Comparison of ENCODE assay signal across 19 cellular contexts in the genomic region with DNA sequence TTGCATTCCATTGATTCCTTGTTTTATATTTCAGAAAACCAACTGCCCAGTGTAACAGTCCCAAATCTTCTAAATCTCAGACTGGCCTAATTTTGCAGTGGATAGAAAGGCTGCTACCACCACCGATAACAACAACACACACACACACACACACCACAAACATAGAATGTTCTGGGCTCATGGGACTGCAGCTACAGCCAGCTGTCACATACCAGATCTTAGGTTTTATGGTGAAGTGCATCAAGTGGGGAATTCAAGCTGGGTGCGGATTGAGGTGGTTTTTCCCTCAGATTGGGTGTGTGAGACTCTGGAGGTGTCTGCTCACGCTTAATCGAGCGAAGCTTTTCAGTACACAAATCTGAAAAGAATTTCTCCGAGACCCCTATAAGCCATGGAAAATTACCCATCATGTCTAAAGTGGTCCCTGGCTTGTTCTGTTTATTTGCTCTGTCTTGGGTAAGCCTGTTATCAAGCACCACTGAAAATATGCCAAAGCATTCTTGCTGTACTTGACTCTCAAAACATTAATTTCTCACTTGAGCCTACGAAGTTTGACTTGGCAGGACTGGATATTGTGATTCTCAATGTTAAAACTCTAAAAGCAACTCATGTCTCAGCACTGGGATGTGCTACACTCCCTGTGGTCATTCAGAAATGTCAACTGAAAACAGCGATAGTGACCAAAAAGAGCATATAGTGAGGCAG.
DNase-seq lines count a peak whose midpoint lies in the region; ATAC-seq and TF ChIP-seq lines count a peak whose summit lies in the region.
"Had no signal": no experiment of that assay in that cellular context is flagged by ENCODE, and none has a peak within 500 bp of the region (broad histone marks: within the 10 kb centered on the region; RNA-seq: fewer than 3 reads in every experiment).

No MANE protein-coding gene starts in this region.

- no peaks in the 10 kb centered on the region for H3K79me1 ChIP-seq in neuronal stem cell (ENCODE audit: low read depth, low read length)

- no peak overlapping the region for H3K23ac ChIP-seq in neuronal stem cell (ENCODE audit: low read depth, low read length, poor library complexity)

- H3K27ac ChIP-seq in gastroesophageal sphincter (peak overlapping the region in 3 of 4 donors; percentile 4 to 61 (median 27)), neuronal stem cell (replicated peaks; ENCODE audit: low read length) (no peak overlapping the region), uterus (peak overlapping the region; percentile 83 to 95)
- H3K27ac ChIP-seq: C4-2B, KMS-11 had no signal

- no peak overlapping the region for H2BK12ac ChIP-seq in neuronal stem cell (ENCODE audit: low read length)

- CTCF ChIA-PET in GM10248 (lab: Yijun Ruan, JAX), result interaction anchor here (1.4 kb wide), 1 partner anchor 11 kb away, joined by 8 read pairs; no protein-coding TSS in a partner anchor

- no peak for TF ChIP-seq EP300 in gastroesophageal sphincter (IDR thresholded peaks at IDR 0.05)

- peak overlapping the region; percentile 59 for H2AFZ ChIP-seq in neuronal stem cell (ENCODE audit: low read length)

- no peak for TF ChIP-seq POLR2A in gastroesophageal sphincter (IDR thresholded peaks at IDR 0.05)
- no peak for TF ChIP-seq POLR2A in uterus (IDR thresholded peaks at IDR 0.05)

- POLR2A ChIA-PET in GM10248 (lab: Yijun Ruan, JAX), result no interaction called here

- H3K4me3 ChIP-seq in gastroesophageal sphincter, result no peak overlapping the region
- no peak overlapping the region for H3K4me3 ChIP-seq in neuronal stem cell (ENCODE audit: low read length in 2 of 2)
- no peak overlapping the region for H3K4me3 ChIP-seq in uterus
- H3K4me3 ChIP-seq: heart right ventricle had no signal

- H2BK5ac ChIP-seq in neuronal stem cell (ENCODE audit: low read length), result no peak overlapping the region

- H4K8ac ChIP-seq in neuronal stem cell (ENCODE audit: low read depth, low read length), result no peak overlapping the region

- no peak overlapping the region for H2BK120ac ChIP-seq in neuronal stem cell (ENCODE audit: low read depth, low read length)

- H3K27me3 ChIP-seq in gastroesophageal sphincter, result no peaks in the 10 kb centered on the region
- H3K27me3 ChIP-seq in neuronal stem cell (ENCODE audit: control insufficient read depth in 3 of 3, insufficient read depth in 3 of 3, low read depth in 1 of 3, low read length in 3 of 3), result no peaks in the 10 kb centered on the region
- no peaks in the 10 kb centered on the region for H3K27me3 ChIP-seq in uterus
- H3K27me3 ChIP-seq: heart right ventricle had no signal

- no peak overlapping the region for H3K4me2 ChIP-seq in neuronal stem cell (ENCODE audit: insufficient read depth, low read length, poor library complexity, severe bottlenecking)
- H3K4me2 ChIP-seq: KMS-11 had no signal

- ATAC-seq in gastroesophageal sphincter, result no peak
- ATAC-seq in HG03135 (IDR thresholded peaks at IDR 0.05; ENCODE audit: unreplicated experiment), result no peak
- ATAC-seq: stimulated activated naive CD8-positive, alpha-beta T cell treated with anti-CD3 and anti-CD28 coated beads, Interleukin-15, amount 100 ng/mL, for 72 hours had no signal

- peak; percentile 6 for DNase-seq in NCI-H2171 treated with DMSO at 0.1 percent for 48 hours (lab: John Stamatoyannopoulos, UW)
- no peak for DNase-seq in NCI-H2171 (lab: John Stamatoyannopoulos, UW)
- no peak for DNase-seq in neuronal stem cell (ENCODE audit: low spot score)
- no peak for DNase-seq in uterus
- no peak for DNase-seq in NCI-H510A (lab: John Stamatoyannopoulos, UW)
- no peak for DNase-seq in GM10248 (ENCODE audit: extremely low spot score)
- DNase-seq: 8988T; activated naive CD8-positive, alpha-beta T cell treated with anti-CD3 and anti-CD28 coated beads for 36 hours; activated T-cell treated with anti-CD3 and anti-CD28 coated beads, Interleukin-2, amount 50 U/mL, for 24 hours; cerebellar nuclear complex; DMS153; heart right ventricle; kidney; NCI-H446 treated with DMSO at 0.1 percent for 48 hours; stimulated activated naive CD8-positive, alpha-beta T cell treated with anti-CD3 and anti-CD28 coated beads, Interleukin-15, amount 100 ng/mL, for 72 hours had no signal

- H3K4ac ChIP-seq in neuronal stem cell (ENCODE audit: low read length), result no peak overlapping the region

- no peak overlapping the region for H2BK15ac ChIP-seq in neuronal stem cell (ENCODE audit: low read length)

- WGBS in gastroesophageal sphincter (ENCODE audit: low coverage in 1 of 2), 2 donors, result 70 to 78% methylated on average over 7 of the region's 8 CpGs
- WGBS in neuronal stem cell (ENCODE audit: extremely low coverage in 2 of 2, insufficient read length in 2 of 2, insufficient replicate concordance in 1 of 2), 2 donors, result no CpG with 5 or more reads among the region's 8 CpGs

- no peak overlapping the region for H3K18ac ChIP-seq in neuronal stem cell (ENCODE audit: low read length)

- H2AK5ac ChIP-seq in neuronal stem cell (ENCODE audit: low read depth, low read length), result no peak overlapping the region

- H4K91ac ChIP-seq in neuronal stem cell (ENCODE audit: low read depth, low read length, poor library complexity), result no peak overlapping the region

- H3K4me1 ChIP-seq in gastroesophageal sphincter, result peaks cover 6 to 41% (median 16%) of the 10 kb centered on the region in 3 donors
- peaks cover 0 to 4% of the 10 kb centered on the region in 2 donors for H3K4me1 ChIP-seq in neuronal stem cell (ENCODE audit: control insufficient read depth in 2 of 2, insufficient read depth in 1 of 2, low read depth in 1 of 2, low read length in 2 of 2)
- H3K4me1 ChIP-seq in uterus, result peaks cover 9 to 17% of the 10 kb centered on the region in 2 donors

- H3K36me3 ChIP-seq in gastroesophageal sphincter (no peaks in the 10 kb centered on the region), neuronal stem cell (replicated peaks in 1 of 2; ENCODE audit: control insufficient read depth in 2 of 2, insufficient read depth in 2 of 2, low read length in 2 of 2) (no peaks in the 10 kb centered on the region), uterus (no peaks in the 10 kb centered on the region)
- H3K36me3 ChIP-seq: heart right ventricle had no signal

- intact Hi-C loops in uterus (cut with DNase I; ENCODE audit: low total_unique reads), result no loop called here

- no peak overlapping the region for H3K14ac ChIP-seq in neuronal stem cell (ENCODE audit: low read length)

- no peaks in the 10 kb centered on the region for H3K9me3 ChIP-seq in gastroesophageal sphincter
- H3K9me3 ChIP-seq in neuronal stem cell (replicated peaks in 1 of 2; ENCODE audit: control insufficient read depth in 2 of 2, insufficient read depth in 1 of 2, low read depth in 1 of 2, low read length in 2 of 2), result peaks cover 0 to 4% of the 10 kb centered on the region in 2 donors
- no peaks in the 10 kb centered on the region for H3K9me3 ChIP-seq in uterus

- H3K9ac ChIP-seq in neuronal stem cell (ENCODE audit: low read depth, low read length, poor library complexity), result no peak overlapping the region
- H3K9ac ChIP-seq: KMS-11 had no signal

- TF ChIP-seq CTCF in gastroesophageal sphincter (IDR thresholded peaks at IDR 0.05) (no peak), uterus (IDR thresholded peaks at IDR 0.05) (no peak), GM10248 (IDR thresholded peaks at IDR 0.05; ENCODE audit: control extremely low read depth, extremely low read depth, low read depth, missing control alignments) (no peak)
